Comparison of ENCODE assay signal across 8 cellular contexts in the genomic region with DNA sequence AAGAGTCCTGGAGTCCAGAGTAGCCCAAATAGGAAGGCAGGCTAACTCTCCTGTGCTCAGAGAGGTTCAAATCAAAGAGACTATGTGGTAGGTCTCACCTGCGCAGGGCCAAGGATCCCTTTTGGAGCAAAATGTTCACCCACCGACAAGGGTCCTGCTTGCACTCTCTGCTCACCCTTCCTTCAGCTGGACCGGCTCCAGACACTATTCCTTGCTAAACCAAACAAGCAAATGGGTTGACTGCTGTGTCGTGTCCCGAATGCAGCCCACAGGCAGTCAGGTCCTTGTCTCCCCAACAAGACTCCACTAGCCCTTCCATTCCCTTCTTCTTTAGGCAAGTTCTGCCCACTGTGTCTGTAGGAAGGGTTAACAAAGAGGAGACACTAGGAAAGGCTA. TPM values are rescaled to one million over a fixed set of nuclear protein-coding genes. Genes with fewer than 3 reads are reported as not detected.
A peak's percentile ranks its signal among the peaks of the same experiment; 100 is the strongest.
DNase-seq lines count a peak whose midpoint lies in the region; ATAC-seq and TF ChIP-seq lines count a peak whose summit lies in the region.

No MANE protein-coding gene starts in this region.

- no peaks in the 10 kb centered on the region for H3K27me3 ChIP-seq in Karpas-422 (ENCODE audit: low read length)

- no peaks in the 10 kb centered on the region for H4K20me1 ChIP-seq in Karpas-422 (ENCODE audit: insufficient read depth, low read depth, low read length)

- peaks cover 7% of the 10 kb centered on the region for H3K36me3 Mint-ChIP-seq in activated CD8-positive, alpha-beta memory T cell treated with anti-CD3 and anti-CD28 coated beads, Interleukin-2, amount 10 ng/mL, durations not matched to agents 7 days and 5 days
- peaks cover 16% of the 10 kb centered on the region for H3K36me3 Mint-ChIP-seq in effector memory CD8-positive, alpha-beta T cell (ENCODE audit: insufficient read depth)
- no peaks in the 10 kb centered on the region for H3K36me3 Mint-ChIP-seq in osteocyte (ENCODE audit: unreplicated experiment)

- H3K9me3 ChIP-seq in Karpas-422 (ENCODE audit: low read length): no peaks in the 10 kb centered on the region

- peaks cover 15% of the 10 kb centered on the region for H3K79me2 ChIP-seq in Karpas-422 (ENCODE audit: low read length)

- H3K27me3 Mint-ChIP-seq in activated CD8-positive, alpha-beta memory T cell treated with anti-CD3 and anti-CD28 coated beads, Interleukin-2, amount 10 ng/mL, durations not matched to agents 7 days and 5 days: no peaks in the 10 kb centered on the region
- no peaks in the 10 kb centered on the region for H3K27me3 Mint-ChIP-seq in effector memory CD8-positive, alpha-beta T cell
- H3K27me3 Mint-ChIP-seq in osteocyte (ENCODE audit: unreplicated experiment): no peaks in the 10 kb centered on the region

- CTCF ChIA-PET in activated CD8-positive, alpha-beta memory T cell treated with anti-CD3 and anti-CD28 coated beads, Interleukin-2, amount 10 ng/mL, durations not matched to agents 7 days and 5 days (lab: Charles Lee): interaction anchor here (0.7 kb wide), 1 partner anchor 1849 kb away, joined by 3 read pairs; no protein-coding TSS in a partner anchor

- peak overlapping the region; percentile 82 for H3K9ac ChIP-seq in Karpas-422 (ENCODE audit: low read length)

- no peak overlapping the region for H2AFZ ChIP-seq in Karpas-422 (ENCODE audit: low read length)

- peak overlapping the region; percentile 96 for H3K27ac Mint-ChIP-seq in activated CD8-positive, alpha-beta memory T cell treated with anti-CD3 and anti-CD28 coated beads, Interleukin-2, amount 10 ng/mL, durations not matched to agents 7 days and 5 days
- H3K27ac Mint-ChIP-seq in effector memory CD8-positive, alpha-beta T cell: peak overlapping the region; percentile 97 to 99
- H3K27ac Mint-ChIP-seq in osteocyte (ENCODE audit: unreplicated experiment): peak overlapping the region; percentile 91

- H3K4me1 ChIP-seq in Karpas-422 (ENCODE audit: low read length): peaks cover 10% of the 10 kb centered on the region

- H3K9me3 Mint-ChIP-seq in activated CD8-positive, alpha-beta memory T cell treated with anti-CD3 and anti-CD28 coated beads, Interleukin-2, amount 10 ng/mL, durations not matched to agents 7 days and 5 days (ENCODE audit: low read depth): no peaks in the 10 kb centered on the region
- no peaks in the 10 kb centered on the region for H3K9me3 Mint-ChIP-seq in effector memory CD8-positive, alpha-beta T cell
- H3K9me3 Mint-ChIP-seq in osteocyte (ENCODE audit: unreplicated experiment): no peaks in the 10 kb centered on the region

- TF ChIP-seq CTCF in osteocyte (IDR thresholded peaks at IDR 0.05): no peak

- peaks cover 25% of the 10 kb centered on the region for H3K4me1 Mint-ChIP-seq in activated CD8-positive, alpha-beta memory T cell treated with anti-CD3 and anti-CD28 coated beads, Interleukin-2, amount 10 ng/mL, durations not matched to agents 7 days and 5 days
- peaks cover 14 to 16% of the 10 kb centered on the region in 2 donors for H3K4me1 Mint-ChIP-seq in effector memory CD8-positive, alpha-beta T cell (ENCODE audit: low read depth in 2 of 2)
- peaks cover 11% of the 10 kb centered on the region for H3K4me1 Mint-ChIP-seq in osteocyte (ENCODE audit: unreplicated experiment)

- H3K9me2 ChIP-seq in Karpas-422 (replicated peaks; ENCODE audit: insufficient read depth, low read length): no peaks in the 10 kb centered on the region

- peak overlapping the region; percentile 86 for H3K4me3 Mint-ChIP-seq in activated CD8-positive, alpha-beta memory T cell treated with anti-CD3 and anti-CD28 coated beads, Interleukin-2, amount 10 ng/mL, durations not matched to agents 7 days and 5 days
- peak overlapping the region; percentile 86 to 88 for H3K4me3 Mint-ChIP-seq in effector memory CD8-positive, alpha-beta T cell
- H3K4me3 Mint-ChIP-seq in osteocyte (ENCODE audit: unreplicated experiment): peak overlapping the region; percentile 86

- peak overlapping the region; percentile 78 for H3K4me3 ChIP-seq in Karpas-422 (ENCODE audit: low read length)

- H3K27ac ChIP-seq in Karpas-422 (ENCODE audit: low read length): peak overlapping the region; percentile 30; the same call in 1 of the 2 replicates

- 0 out of 2 replicates have a peak, but pooled peaks cover 2% of the 10 kb centered on the region for H3K36me3 ChIP-seq in Karpas-422 (ENCODE audit: insufficient read depth, low read length)

- ATAC-seq in activated CD8-positive, alpha-beta memory T cell treated with anti-CD3 and anti-CD28 coated beads, Interleukin-2, amount 10 ng/mL, durations not matched to agents 7 days and 5 days: no peak
- ATAC-seq in effector memory CD8-positive, alpha-beta T cell (replicated peaks): no peak
- no peak for ATAC-seq in HG02938 (IDR thresholded peaks at IDR 0.05; ENCODE audit: unreplicated experiment)

- no peak for DNase-seq in activated CD8-positive, alpha-beta memory T cell treated with anti-CD3 and anti-CD28 coated beads, Interleukin-2, amount 10 ng/mL, durations not matched to agents 7 days and 5 days
- DNase-seq in activated CD8-positive, alpha-beta memory T cell treated with anti-CD3 and anti-CD28 coated beads for 24 hours: no peak
- DNase-seq in Karpas-422: peak; percentile 41
- DNase-seq in effector memory CD8-positive, alpha-beta T cell: no peak
- DNase-seq in osteocyte (ENCODE audit: extremely low spot score, unreplicated experiment): no peak
- DNase-seq in DMS 273 treated with DMSO at 0.1 percent for 48 hours (lab: John Stamatoyannopoulos, UW): no peak
- DNase-seq in Ammon's horn (ENCODE audit: low spot score): no peak

- H3K4me2 ChIP-seq in Karpas-422 (ENCODE audit: low read depth, low read length, poor library complexity, severe bottlenecking): peak overlapping the region; percentile 70

RNA-seq across cellular contexts. Expression of a gene that starts 0.8 kb away (rescaled TPM):
- total RNA-seq in activated CD8-positive, alpha-beta memory T cell treated with anti-CD3 and anti-CD28 coated beads, Interleukin-2, amount 10 ng/mL, durations not matched to agents 7 days and 5 days: 10 to 100 TPM; 21.0 to 23.3 TPM
- 11.3 and 11.6 TPM in 2 replicates for total RNA-seq in Karpas-422 (2014; rRNA removed; shearing (Covaris generic); ENCODE audit: low replicate concordance)
- 11.0 and 12.5 TPM in 2 replicates for total RNA-seq in osteocyte

RNA-seq across cellular contexts. Expression of a gene that starts 27.5 kb away (rescaled TPM):
- total RNA-seq in activated CD8-positive, alpha-beta memory T cell treated with anti-CD3 and anti-CD28 coated beads, Interleukin-2, amount 10 ng/mL, durations not matched to agents 7 days and 5 days: not detected
- 0.11 TPM in 1 of 2 replicates, not detected in the other for total RNA-seq in Karpas-422 (2014; rRNA removed; shearing (Covaris generic); ENCODE audit: low replicate concordance)
- total RNA-seq in osteocyte: 1.8 and 2.2 TPM in 2 replicates

RNA-seq across cellular contexts. Expression of a gene that starts 46.9 kb away (rescaled TPM):
- total RNA-seq in activated CD8-positive, alpha-beta memory T cell treated with anti-CD3 and anti-CD28 coated beads, Interleukin-2, amount 10 ng/mL, durations not matched to agents 7 days and 5 days: 10 to 100 TPM; 28.9 to 44.7 TPM
- total RNA-seq in Karpas-422 (2014; rRNA removed; shearing (Covaris generic); ENCODE audit: low replicate concordance): 5.9 and 13.5 TPM in 2 replicates
- 3.1 and 5.5 TPM in 2 replicates for total RNA-seq in osteocyte
